16 cellular contexts compared by ENCODE assay signal in genomic region chr14:23436327-23437141, GRCh38. TPM values are rescaled to one million over a fixed set of nuclear protein-coding genes. Genes with fewer than 3 reads are reported as not detected.
DNase-seq lines count a peak whose midpoint lies in the region; ATAC-seq and TF ChIP-seq lines count a peak whose summit lies in the region.
"Had no signal": no experiment of that assay in that cellular context is flagged by ENCODE, and none has a peak within 500 bp of the region (broad histone marks: within the 10 kb centered on the region; RNA-seq: fewer than 3 reads in every experiment).

No MANE protein-coding gene starts in this region.

- no peak overlapping the region for H3K4me3 ChIP-seq in MG63
- H3K4me3 ChIP-seq in PC-9: no peak overlapping the region
- H3K4me3 ChIP-seq in A673 (ENCODE audit: low read depth, low read length, poor library complexity, severe bottlenecking): no peak overlapping the region
- H3K4me3 ChIP-seq: spleen, upper lobe of left lung had no signal

- H4K20me1 ChIP-seq in PC-9 (ENCODE audit: insufficient read depth): no peaks in the 10 kb centered on the region

- CTCF ChIA-PET in activated CD8-positive, alpha-beta memory T cell treated with anti-CD3 and anti-CD28 coated beads, Interleukin-2, amount 10 ng/mL, durations not matched to agents 7 days and 5 days (lab: Charles Lee): interaction anchor here (0.9 to 1.2 kb wide), 2 partner anchors 12 to 57 kb away, joined by 3 read pairs; no protein-coding TSS in a partner anchor
- CTCF ChIA-PET in PC-9 (lab: Charles Lee) (interaction anchor here (0.5 kb wide), 1 partner anchor 991 kb away, joined by 4 read pairs; no protein-coding TSS in a partner anchor), A673 (lab: Charles Lee) (no interaction called here)

- H3K9me3 ChIP-seq in MG63 (no peaks in the 10 kb centered on the region), PC-9 (ENCODE audit: insufficient read depth, low read depth) (no peaks in the 10 kb centered on the region), A673 (ENCODE audit: low read depth, low read length, poor library complexity, severe bottlenecking) (no peaks in the 10 kb centered on the region)
- H3K9me3 ChIP-seq: spleen, upper lobe of left lung had no signal

- no peak overlapping the region for H3K27ac Mint-ChIP-seq in activated CD8-positive, alpha-beta memory T cell treated with anti-CD3 and anti-CD28 coated beads, Interleukin-2, amount 10 ng/mL, durations not matched to agents 7 days and 5 days
- peak overlapping the region; percentile 87 for H3K27ac Mint-ChIP-seq in neural crest cell (ENCODE audit: unreplicated experiment)
- H3K27ac Mint-ChIP-seq: dendritic cell treated with granulocyte-macrophage colony-stimulating factor and Interleukin-4, amounts not matched to agents 40 ng/mL and 50 ng/mL, for 4 days; memory B cell had no signal

- no peaks in the 10 kb centered on the region for H3K27me3 ChIP-seq in MG63
- peaks cover 79% of the 10 kb centered on the region for H3K27me3 ChIP-seq in PC-9 (ENCODE audit: insufficient read depth, low read depth)
- H3K27me3 ChIP-seq in A673 (replicated peaks; ENCODE audit: insufficient read depth, low read depth, low read length, poor library complexity): no peaks in the 10 kb centered on the region
- H3K27me3 ChIP-seq: upper lobe of left lung had no signal

- no peak overlapping the region for H3K4me2 ChIP-seq in PC-9

- no peaks in the 10 kb centered on the region for H3K36me3 ChIP-seq in MG63
- H3K36me3 ChIP-seq in PC-9 (ENCODE audit: low read depth): no peaks in the 10 kb centered on the region
- H3K36me3 ChIP-seq in A673 (ENCODE audit: insufficient read depth, low read length, poor library complexity, severe bottlenecking): no peaks in the 10 kb centered on the region
- H3K36me3 ChIP-seq: spleen, upper lobe of left lung had no signal

- peaks cover 3% of the 10 kb centered on the region for H3K4me1 Mint-ChIP-seq in activated CD8-positive, alpha-beta memory T cell treated with anti-CD3 and anti-CD28 coated beads, Interleukin-2, amount 10 ng/mL, durations not matched to agents 7 days and 5 days
- peaks cover 38% of the 10 kb centered on the region for H3K4me1 Mint-ChIP-seq in neural crest cell
- H3K4me1 Mint-ChIP-seq: memory B cell had no signal

- H3F3A ChIP-seq in PC-9 (ENCODE audit: insufficient read depth, low read depth): no peaks in the 10 kb centered on the region

- H3K9me3 Mint-ChIP-seq in activated CD8-positive, alpha-beta memory T cell treated with anti-CD3 and anti-CD28 coated beads, Interleukin-2, amount 10 ng/mL, durations not matched to agents 7 days and 5 days (ENCODE audit: low read depth): no peaks in the 10 kb centered on the region
- H3K9me3 Mint-ChIP-seq in neural crest cell: no peaks in the 10 kb centered on the region
- H3K9me3 Mint-ChIP-seq: dendritic cell treated with granulocyte-macrophage colony-stimulating factor and Interleukin-4, amounts not matched to agents 40 ng/mL and 50 ng/mL, for 4 days; memory B cell had no signal

- H3K27ac ChIP-seq in PC-9 (no peak overlapping the region), A673 (ENCODE audit: low read depth, low read length, poor library complexity, severe bottlenecking) (no peak overlapping the region)
- H3K27ac ChIP-seq: spleen, upper lobe of left lung had no signal

- no peak for ATAC-seq in activated CD8-positive, alpha-beta memory T cell treated with anti-CD3 and anti-CD28 coated beads, Interleukin-2, amount 10 ng/mL, durations not matched to agents 7 days and 5 days
- ATAC-seq in left ventricle myocardium superior (peak; percentile 22), HG02571 (IDR thresholded peaks at IDR 0.05; ENCODE audit: unreplicated experiment) (no peak)

- H3K79me2 ChIP-seq in PC-9 (ENCODE audit: low read depth): no peaks in the 10 kb centered on the region

- no peaks in the 10 kb centered on the region for H3K27me3 Mint-ChIP-seq in activated CD8-positive, alpha-beta memory T cell treated with anti-CD3 and anti-CD28 coated beads, Interleukin-2, amount 10 ng/mL, durations not matched to agents 7 days and 5 days
- H3K27me3 Mint-ChIP-seq in neural crest cell (ENCODE audit: low read depth): peaks cover 9% of the 10 kb centered on the region

- DNase-seq in Ammon's horn (ENCODE audit: low spot score): peak; percentile 90
- DNase-seq in activated CD8-positive, alpha-beta memory T cell treated with anti-CD3 and anti-CD28 coated beads, Interleukin-2, amount 10 ng/mL, durations not matched to agents 7 days and 5 days: peak; percentile 19
- DNase-seq in left ventricle myocardium superior: peak; percentile 68
- DNase-seq in neural crest cell (ENCODE audit: low read depth, low spot score): peak; percentile 46
- no peak for DNase-seq in MG63
- no peak for DNase-seq in PC-9
- no peak for DNase-seq in A673 (ENCODE audit: low spot score)
- DNase-seq: activated CD4-positive, alpha-beta T cell treated with anti-CD3 and anti-CD28 coated beads for 1 hour; NCI-H524 treated with DMSO at 0.1 percent for 48 hours; SHP77 treated with DMSO at 0.1 percent for 48 hours had no signal

- no peak for TF ChIP-seq CTCF in neural crest cell (conservative IDR thresholded peaks at IDR 0.05)
- no peak for TF ChIP-seq CTCF in PC-9 (conservative IDR thresholded peaks at IDR 0.05)
- no peak for TF ChIP-seq CTCF in A673 (conservative IDR thresholded peaks at IDR 0.05; ENCODE audit: low read depth, low read length)

- intact Hi-C loops in left ventricle myocardium superior (cut with micrococcal nuclease) (no loop called here), PC-9 (cut with micrococcal nuclease; ENCODE audit: unreplicated experiment) (no loop called here), A673 (cut with micrococcal nuclease; ENCODE audit: unreplicated experiment) (no loop called here)

- H3K4me1 ChIP-seq in PC-9 (replicated peaks; ENCODE audit: insufficient read depth) (no peaks in the 10 kb centered on the region), A673 (ENCODE audit: insufficient read depth, low read length, poor library complexity, severe bottlenecking) (no peaks in the 10 kb centered on the region)
- H3K4me1 ChIP-seq: upper lobe of left lung had no signal

- POLR2A ChIA-PET in PC-9 (lab: Charles Lee; ENCODE audit: unreplicated experiment) (interaction anchor here (0.7 kb wide), 1 partner anchor 34 kb away, joined by 3 read pairs; no protein-coding TSS in a partner anchor), A673 (lab: Charles Lee; ENCODE audit: low non-redundant PET) (no interaction called here)

- no peak overlapping the region for H2AFZ ChIP-seq in PC-9

- no peaks in the 10 kb centered on the region for H3K36me3 Mint-ChIP-seq in activated CD8-positive, alpha-beta memory T cell treated with anti-CD3 and anti-CD28 coated beads, Interleukin-2, amount 10 ng/mL, durations not matched to agents 7 days and 5 days
- no peaks in the 10 kb centered on the region for H3K36me3 Mint-ChIP-seq in neural crest cell (ENCODE audit: low read depth)
- H3K36me3 Mint-ChIP-seq: memory B cell had no signal

- no peaks in the 10 kb centered on the region for H3K9me2 ChIP-seq in PC-9 (ENCODE audit: insufficient read depth)

- no peak overlapping the region for H3K4me3 Mint-ChIP-seq in activated CD8-positive, alpha-beta memory T cell treated with anti-CD3 and anti-CD28 coated beads, Interleukin-2, amount 10 ng/mL, durations not matched to agents 7 days and 5 days
- no peak overlapping the region for H3K4me3 Mint-ChIP-seq in neural crest cell
- H3K4me3 Mint-ChIP-seq: dendritic cell treated with granulocyte-macrophage colony-stimulating factor and Interleukin-4, amounts not matched to agents 40 ng/mL and 50 ng/mL, for 4 days; memory B cell had no signal

- BruUV-seq in PC-9 (replicated peaks; lab: Mats Ljungman, UMichigan): no TSS peak
- no TSS peak for BruUV-seq in A673 (replicated peaks; lab: Mats Ljungman, UMichigan)

RNA-seq across cellular contexts. Expression of gene MYH7, which starts 1.1 kb away (rescaled TPM):
- under 1 TPM; 0.09 to 0.16 TPM for total RNA-seq in activated CD8-positive, alpha-beta memory T cell treated with anti-CD3 and anti-CD28 coated beads, Interleukin-2, amount 10 ng/mL, durations not matched to agents 7 days and 5 days
- total RNA-seq in left ventricle myocardium superior (12,717 TPM), neural crest cell (0.05 TPM in 1 of 2 replicates, not detected in the other), PC-9 (2021) (not detected in 2 replicates), A673 (2021) (not detected in 2 replicates)
- not detected in 2 replicates for total RNA-seq in MG63 (2014; rRNA removed; shearing (Covaris generic); ENCODE audit: low replicate concordance)
- total RNA-seq: upper lobe of left lung had no signal

RNA-seq across cellular contexts. Expression of gene MYH6, which starts 28.5 kb away (rescaled TPM):
- 1 to 10 TPM in 1 of 2 experiments, under 1 TPM in 1; 0.23 to 1.0 TPM for total RNA-seq in activated CD8-positive, alpha-beta memory T cell treated with anti-CD3 and anti-CD28 coated beads, Interleukin-2, amount 10 ng/mL, durations not matched to agents 7 days and 5 days
- total RNA-seq in left ventricle myocardium superior: 4,258 TPM
- total RNA-seq in neural crest cell: not detected in 2 replicates
- not detected in 2 replicates for total RNA-seq in MG63 (2014; rRNA removed; shearing (Covaris generic); ENCODE audit: low replicate concordance)
- total RNA-seq in PC-9 (2021): not detected in 2 replicates
- not detected in 2 replicates for total RNA-seq in A673 (2021)
- total RNA-seq: frontal cortex, upper lobe of left lung had no signal

RNA-seq across cellular contexts. Expression of gene NGDN, which starts 33.0 kb away (rescaled TPM):
- 10 to 100 TPM; 42.7 to 53.0 TPM for total RNA-seq in activated CD8-positive, alpha-beta memory T cell treated with anti-CD3 and anti-CD28 coated beads, Interleukin-2, amount 10 ng/mL, durations not matched to agents 7 days and 5 days
- total RNA-seq in left ventricle myocardium superior (18.6 TPM), neural crest cell (53.3 and 54.7 TPM in 2 replicates), PC-9 (2021) (23.1 and 27.6 TPM in 2 replicates), A673 (2021) (59.9 and 71.2 TPM in 2 replicates)
- total RNA-seq in MG63 (2014; rRNA removed; shearing (Covaris generic); ENCODE audit: low replicate concordance): 26.9 and 59.9 TPM in 2 replicates

RNA-seq across cellular contexts. Expression of gene CMTM5, which starts 59.7 kb away (rescaled TPM):
- not detected for total RNA-seq in activated CD8-positive, alpha-beta memory T cell treated with anti-CD3 and anti-CD28 coated beads, Interleukin-2, amount 10 ng/mL, durations not matched to agents 7 days and 5 days
- total RNA-seq in left ventricle myocardium superior (not detected), neural crest cell (2.0 and 3.1 TPM in 2 replicates), PC-9 (2021) (not detected in 2 replicates), A673 (2021) (not detected in 2 replicates)
- total RNA-seq in MG63 (2014; rRNA removed; shearing (Covaris generic); ENCODE audit: low replicate concordance): not detected in 2 replicates

Comparison
In these comparisons a context has a peak if more than half of its experiments do, and no peak if none do; other contexts are left out.
1. DNase-seq: peak in Ammon's horn (single experiment), activated CD8-positive, alpha-beta memory T cell treated with anti-CD3 and anti-CD28 coated beads, Interleukin-2, amount 10 ng/mL, durations not matched to agents 7 days and 5 days (single experiment), left ventricle myocardium superior (single experiment) and neural crest cell (single experiment); none in MG63 (single experiment), PC-9 (0 of 2) and A673 (single experiment).
2. RNA of gene MYH7, which starts 1.1 kb away (total RNA-seq): 12,717 TPM in left ventricle myocardium superior (single experiment); 0.09 to 0.16 TPM in activated CD8-positive, alpha-beta memory T cell treated with anti-CD3 and anti-CD28 coated beads, Interleukin-2, amount 10 ng/mL, durations not matched to agents 7 days and 5 days, 0.05 TPM in neural crest cell, not detected in MG63, not detected in PC-9 and not detected in A673; every median in the first group is over 1,000 times any median in the second.
3. RNA of gene MYH6, which starts 28.5 kb away (total RNA-seq): 4,258 TPM in left ventricle myocardium superior (single experiment); 0.23 to 1.0 TPM in activated CD8-positive, alpha-beta memory T cell treated with anti-CD3 and anti-CD28 coated beads, Interleukin-2, amount 10 ng/mL, durations not matched to agents 7 days and 5 days, not detected in neural crest cell, not detected in MG63, not detected in PC-9 and not detected in A673; every median in the first group is over 1,000 times any median in the second.